ENCODE assay signal across 21 cellular contexts in genomic region chr3:100715176-100715575, GRCh38.
"Had no signal": no experiment of that assay in that cellular context is flagged by ENCODE, and none has a peak within 500 bp of the region (broad histone marks: within the 10 kb centered on the region; RNA-seq: fewer than 3 reads in every experiment).

No MANE protein-coding gene starts in this region.

- H3K27me3 Mint-ChIP-seq: naive thymus-derived CD4-positive, alpha-beta T cell; progenitor cell of endocrine pancreas; stimulated activated naive B cell treated with anti-CD40 and anti-IgM and Interleukin-4, amounts not matched to agents 10 μg/mL and 1 μg/mL and 100 μg/mL, for 72 hours had no signal

- H3K9me3 Mint-ChIP-seq: immature natural killer cell had no signal

- H3K27me3 ChIP-seq: esophagus muscularis mucosa, gastrocnemius medialis, neural progenitor cell, pancreas, spleen, stomach, transverse colon had no signal

- H3K27ac ChIP-seq: epithelial cell of prostate, esophagus muscularis mucosa, gastrocnemius medialis, neural progenitor cell, pancreas, spleen, stomach, thoracic aorta, transverse colon had no signal

- DNase-seq: effector memory CD4-positive, alpha-beta T cell; gastrocnemius medialis; glutamatergic neuron; immature natural killer cell; naive thymus-derived CD4-positive, alpha-beta T cell; occipital lobe; pancreas; right cardiac atrium; spleen; stimulated activated CD4-positive, alpha-beta T cell treated with anti-CD3 and anti-CD28 coated beads, Interleukin-15, amount 100 ng/mL, for 24 hours; stimulated activated CD4-positive, alpha-beta T cell treated with anti-CD3 and anti-CD28 coated beads, Interleukin-1b, Interleukin-23, amount 100 ng/mL, for 48 hours; stimulated activated CD4-positive, alpha-beta T cell treated with anti-CD3 and anti-CD28 coated beads, Interleukin-4, amount 100 ng/mL, for 24 hours; stimulated activated naive B cell treated with anti-CD40 and anti-IgM and Interleukin-4, amounts not matched to agents 10 μg/mL and 1 μg/mL and 100 μg/mL, for 72 hours; stomach; substantia nigra; transverse colon had no signal

- H3K27ac Mint-ChIP-seq: neural progenitor cell, progenitor cell of endocrine pancreas had no signal

- H3K4me3 Mint-ChIP-seq: immature natural killer cell; neural progenitor cell; stimulated activated naive B cell treated with anti-CD40 and anti-IgM and Interleukin-4, amounts not matched to agents 10 μg/mL and 1 μg/mL and 100 μg/mL, for 72 hours had no signal

- H3K4me3 ChIP-seq: esophagus muscularis mucosa, gastrocnemius medialis, neural progenitor cell, pancreas, spleen, stomach, thoracic aorta, transverse colon had no signal

- H3K9me3 ChIP-seq: esophagus muscularis mucosa, gastrocnemius medialis, pancreas, spleen, stomach, thoracic aorta, transverse colon had no signal

- ATAC-seq: gastrocnemius medialis; naive thymus-derived CD4-positive, alpha-beta T cell; pancreas; right cardiac atrium; stimulated activated naive B cell treated with anti-CD40 and anti-IgM and Interleukin-4, amounts not matched to agents 10 μg/mL and 1 μg/mL and 100 μg/mL, for 72 hours had no signal

- H3K36me3 ChIP-seq: neural progenitor cell, thoracic aorta had no signal
